In genomic region chr10:125473138-125473793, GRCh38 we compare ENCODE assay signal across 24 cellular contexts.
"Had no signal": no experiment of that assay in that cellular context is flagged by ENCODE, and none has a peak within 500 bp of the region (broad histone marks: within the 10 kb centered on the region; RNA-seq: fewer than 3 reads in every experiment).

No MANE protein-coding gene starts in this region.

- H3K36me3 ChIP-seq: adrenal gland, Peyer's patch, SJCRH30 had no signal

- DNase-seq: activated CD4-positive, alpha-beta memory T cell treated with anti-CD3 and anti-CD28 coated beads for 36 hours; activated CD4-positive, alpha-beta T cell treated with anti-CD3 and anti-CD28 coated beads, Interleukin-2, amount 10 ng/mL, durations not matched to agents 7 days and 5 days; activated CD4-positive, CD25-positive, alpha-beta regulatory T cell treated with anti-CD3 and anti-CD28 coated beads, Interleukin-2, amount 50 U/mL, for 72 hours; activated CD8-positive, alpha-beta memory T cell treated with anti-CD3 and anti-CD28 coated beads for 24 hours; activated naive CD4-positive, alpha-beta T cell treated with anti-CD3 and anti-CD28 coated beads, Interleukin-2, amount 50 U/mL, for 16 hours; activated naive CD8-positive, alpha-beta T cell treated with anti-CD3 and anti-CD28 coated beads, Interleukin-2, amount 10 ng/mL, durations not matched to agents 7 days and 5 days; activated T-cell treated with anti-CD3 and anti-CD28 coated beads, Interleukin-2, amount 50 U/mL, for 48 hours; adrenal gland; anterior cingulate cortex; Karpas-422; MM.1S; NCI-H1105; NCI-H1436; NCI-H1694 treated with DMSO at 0.1 percent for 48 hours; NCI-H2029 treated with DMSO at 0.1 percent for 48 hours; NCI-H446; NCI-H524; Peyer's patch; Right ventricle myocardium superior; SJCRH30; T-helper 17 cell; T-helper 9 cell had no signal

- H3K27ac ChIP-seq: adrenal gland, Peyer's patch, RWPE1, SJCRH30 had no signal

- H3K4me3 ChIP-seq: adrenal gland, Peyer's patch, SJCRH30 had no signal

- H3K4me1 ChIP-seq: adrenal gland, Peyer's patch, SJCRH30 had no signal

- ATAC-seq: T-helper 17 cell, WTC11 had no signal

- H3K9me3 ChIP-seq: adrenal gland, Peyer's patch, SJCRH30 had no signal
